Comparison of ENCODE assay signal across 9 cellular contexts in the genomic region with DNA sequence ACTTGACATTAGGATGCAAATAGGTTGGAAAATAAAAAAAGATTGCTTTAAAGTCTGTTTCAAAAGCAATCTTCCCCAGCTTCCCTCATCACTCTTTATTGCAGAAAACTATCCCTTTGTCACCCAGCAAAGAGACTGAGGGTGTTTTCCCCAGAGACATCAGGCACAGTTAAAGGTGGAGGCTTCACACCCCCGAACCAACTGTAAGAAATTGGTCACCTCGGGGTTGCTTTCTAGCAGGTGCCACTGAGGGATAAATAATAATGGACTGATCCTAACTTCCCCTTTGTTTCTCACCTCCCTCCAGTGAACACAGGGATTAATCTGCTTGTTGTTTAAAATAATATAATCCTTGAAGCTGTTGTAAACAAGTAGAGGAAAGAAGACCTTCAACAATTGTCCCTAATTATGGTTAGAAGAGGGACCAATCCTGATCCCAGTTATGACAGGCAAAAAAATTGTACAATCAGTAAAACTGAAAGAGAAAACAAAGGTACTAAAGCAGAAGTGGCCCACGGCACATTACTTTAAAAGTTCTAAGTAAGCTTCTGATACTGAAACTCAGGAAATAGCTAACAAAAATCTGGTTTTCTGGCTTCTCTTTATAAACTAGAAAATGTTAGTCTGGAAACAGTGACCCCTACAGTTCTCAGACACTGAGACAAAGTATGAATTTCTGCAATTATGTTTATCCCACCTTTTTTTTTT. TPM values are rescaled to one million over a fixed set of nuclear protein-coding genes. Genes with fewer than 3 reads are reported as not detected.
A peak's percentile ranks its signal among the peaks of the same experiment; 100 is the strongest.
DNase-seq lines count a peak whose midpoint lies in the region; ATAC-seq and TF ChIP-seq lines count a peak whose summit lies in the region.
"Had no signal": no experiment of that assay in that cellular context is flagged by ENCODE, and none has a peak within 500 bp of the region (broad histone marks: within the 10 kb centered on the region; RNA-seq: fewer than 3 reads in every experiment).

No MANE protein-coding gene starts in this region.

- DNase-seq in GM10266 (ENCODE audit: extremely low spot score) (peak; percentile 43), astrocyte of the spinal cord (ENCODE audit: low read depth, low spot score) (no peak), mesothelial cell of epicardium (ENCODE audit: low spot score in 2 of 2, unreplicated experiment in 2 of 2) (no peak), HPDE6-E6E7 (ENCODE audit: extremely low spot score) (no peak), 8988T (no peak)
- DNase-seq in stimulated activated CD4-positive, alpha-beta T cell treated with anti-CD3 and anti-CD28 coated beads, Interleukin-4, amount 100 ng/mL, for 4 hours, result no peak
- DNase-seq: EL had no signal

- in situ Hi-C loops in astrocyte of the spinal cord (cut with HindIII; ENCODE audit: low sequenced_read_pairs), result no loop called here

- H3K27ac Mint-ChIP-seq in mesothelial cell of epicardium, result no peak overlapping the region

- H3K4me1 Mint-ChIP-seq in mesothelial cell of epicardium, result no peaks in the 10 kb centered on the region

- TF ChIP-seq CTCF in GM10266 (IDR thresholded peaks at IDR 0.05; ENCODE audit: control insufficient read depth, insufficient read depth, low read depth, missing control alignments), result peak; percentile 47
- TF ChIP-seq CTCF in astrocyte of the spinal cord (IDR thresholded peaks at IDR 0.05; ENCODE audit: low read depth, low read length), result peak; percentile 28
- TF ChIP-seq CTCF in mesothelial cell of epicardium (IDR thresholded peaks at IDR 0.05; ENCODE audit: unreplicated experiment), result no peak

- H3K27me3 Mint-ChIP-seq in mesothelial cell of epicardium (ENCODE audit: low read depth), result peaks cover 79% of the 10 kb centered on the region

- H3K4me3 ChIP-seq in astrocyte of the spinal cord (ENCODE audit: low read depth, low read length), result no peak overlapping the region

- no peak overlapping the region for H3K4me3 Mint-ChIP-seq in mesothelial cell of epicardium

- peak; percentile 83 for ATAC-seq in GM19468 (IDR thresholded peaks at IDR 0.05; ENCODE audit: extremely low read depth, unreplicated experiment)
- ATAC-seq in HG03135 (IDR thresholded peaks at IDR 0.05; ENCODE audit: unreplicated experiment), result peak; percentile 97

- H3K9me3 Mint-ChIP-seq in mesothelial cell of epicardium, result no peaks in the 10 kb centered on the region

- no peaks in the 10 kb centered on the region for H3K36me3 Mint-ChIP-seq in mesothelial cell of epicardium

RNA-seq across cellular contexts. Expression of a gene that starts 6.6 kb away (rescaled TPM):
- total RNA-seq in mesothelial cell of epicardium, result not detected in 3 replicates
